Comparison of ENCODE assay signal across 8 cellular contexts in the genomic region with DNA sequence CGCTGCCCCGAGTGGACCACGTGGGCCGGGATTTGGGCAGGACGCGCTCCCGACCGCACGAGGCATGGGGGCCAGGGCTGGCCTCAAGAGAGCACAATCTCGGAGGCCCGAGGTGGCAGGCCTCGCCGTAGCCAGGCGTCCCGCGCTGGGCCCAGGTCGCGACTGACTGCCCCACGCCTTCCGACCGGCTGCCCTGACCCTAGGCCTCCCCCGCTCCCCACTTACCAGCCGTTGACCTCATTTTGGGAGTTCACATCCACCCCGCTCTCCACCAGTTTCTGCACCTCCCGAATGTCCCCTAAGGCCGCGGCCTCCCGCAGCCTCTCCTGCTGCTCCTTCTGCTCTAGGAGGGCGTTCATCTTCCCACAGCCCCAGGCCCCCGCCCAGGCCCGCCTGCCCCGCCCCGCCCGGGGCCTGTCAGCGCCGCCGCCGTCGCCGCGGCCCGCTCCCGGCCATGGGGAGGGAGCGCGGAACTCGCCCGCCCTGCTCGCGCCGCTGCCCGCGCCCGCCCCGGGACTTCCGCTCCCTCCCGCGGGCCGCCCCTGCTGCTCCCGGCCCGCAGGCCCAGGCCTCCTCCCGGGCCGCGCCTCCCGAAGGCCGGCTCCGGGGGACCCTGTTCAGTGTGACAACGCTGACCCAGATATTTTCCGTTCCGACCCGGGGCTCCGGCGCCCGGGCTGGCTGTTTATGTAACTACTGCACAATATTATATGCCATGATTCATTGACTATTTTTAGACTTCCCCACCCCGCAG. TPM values are rescaled to one million over a fixed set of nuclear protein-coding genes. Genes with fewer than 3 reads are reported as not detected.
A peak's percentile ranks its signal among the peaks of the same experiment; 100 is the strongest.
DNase-seq lines count a peak whose midpoint lies in the region; ATAC-seq and TF ChIP-seq lines count a peak whose summit lies in the region.

A gene with protein sequence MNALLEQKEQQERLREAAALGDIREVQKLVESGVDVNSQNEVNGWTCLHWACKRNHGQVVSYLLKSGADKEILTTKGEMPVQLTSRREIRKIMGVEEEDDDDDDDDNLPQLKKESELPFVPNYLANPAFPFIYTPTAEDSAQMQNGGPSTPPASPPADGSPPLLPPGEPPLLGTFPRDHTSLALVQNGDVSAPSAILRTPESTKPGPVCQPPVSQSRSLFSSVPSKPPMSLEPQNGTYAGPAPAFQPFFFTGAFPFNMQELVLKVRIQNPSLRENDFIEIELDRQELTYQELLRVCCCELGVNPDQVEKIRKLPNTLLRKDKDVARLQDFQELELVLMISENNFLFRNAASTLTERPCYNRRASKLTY (minus strand): TSS at position 619 of the 754 bp plus-strand sequence. CDS start 260 bp downstream, at position 359.

- POLR2A ChIA-PET in AG04450 (lab: Yijun Ruan, JAX): interaction anchor here (0.6 to 3.3 kb wide), 6 partner anchors 12 to 165 kb away, joined by 3 to 19 read pairs (median 8); a partner anchor contains a TSS

- TF ChIP-seq CTCF in AG04450 (IDR thresholded peaks at IDR 0.05; ENCODE audit: low read depth, low read length) (no peak), WI38 (IDR thresholded peaks at IDR 0.05; ENCODE audit: low read depth, low read length) (no peak), mammary epithelial cell (conservative IDR thresholded peaks at IDR 0.05 in 1 of 2, IDR thresholded peaks at IDR 0.05 in 1 of 2; ENCODE audit: extremely low read depth in 1 of 2, insufficient read depth in 1 of 2, low read depth in 1 of 2, low read length in 2 of 2) (no peak), smooth muscle cell (IDR thresholded peaks at IDR 0.05; ENCODE audit: borderline replicate concordance, insufficient read depth, poor library complexity, severe bottlenecking) (no peak)

- H3K36me3 ChIP-seq in mammary epithelial cell (ENCODE audit: insufficient read depth, low read length) (no peaks in the 10 kb centered on the region), smooth muscle cell (ENCODE audit: low read depth) (no peaks in the 10 kb centered on the region)

- H3K4me3 ChIP-seq in AG04450 (ENCODE audit: low read depth, low read length) (peak within 1 kb of the TSS; percentile 89), WI38 (ENCODE audit: low read depth, low read length) (peak within 1 kb of the TSS; percentile 79), mammary epithelial cell (replicated peaks in 1 of 3; ENCODE audit: insufficient read depth in 1 of 3, low read depth in 2 of 3, low read length in 3 of 3) (peak within 1 kb of the TSS; percentile 87 to 95 (median 88)), smooth muscle cell (peak within 1 kb of the TSS; percentile 56)

- peaks cover 3 to 12% (median 11%) of the 10 kb centered on the region in 3 donors for H3K27me3 Mint-ChIP-seq in immature natural killer cell (ENCODE audit: low read depth in 3 of 3)

- H3K36me3 Mint-ChIP-seq in immature natural killer cell: peaks cover 0 to 4% (median 4%) of the 10 kb centered on the region in 3 donors

- peaks cover 45 to 63% of the 10 kb centered on the region in 2 donors for H3K4me1 Mint-ChIP-seq in immature natural killer cell

- H3K9me3 ChIP-seq in AG04450 (ENCODE audit: control insufficient read depth, insufficient read depth, low read length) (no peaks in the 10 kb centered on the region), mammary epithelial cell (replicated peaks; ENCODE audit: insufficient read depth, low read length) (no peaks in the 10 kb centered on the region), smooth muscle cell (replicated peaks; ENCODE audit: low read depth) (no peaks in the 10 kb centered on the region)

- dilution Hi-C loops in mammary epithelial cell (cut with HindIII; ENCODE audit: low sequenced_read_pairs): no loop called here

- H3K9me3 Mint-ChIP-seq in immature natural killer cell: no peaks in the 10 kb centered on the region

- CTCF ChIA-PET in AG04450 (lab: Charles Lee): interaction anchor here (0.6 to 4.3 kb wide), 4 partner anchors 12 to 210 kb away, joined by 8 to 53 read pairs (median 22); no protein-coding TSS in a partner anchor
- CTCF ChIA-PET in mammary epithelial cell (lab: Charles Lee; ENCODE audit: low non-redundant PET): interaction anchor here (0.6 kb wide), 1 partner anchor 310 kb away, joined by 3 read pairs; a partner anchor contains a TSS

- no peaks in the 10 kb centered on the region for H3F3A ChIP-seq in smooth muscle cell (ENCODE audit: low read depth)

- H3K9ac ChIP-seq in mammary epithelial cell (ENCODE audit: insufficient read depth, low read length) (peak within 1 kb of the TSS; percentile 97), smooth muscle cell (ENCODE audit: low read depth) (peak within 1 kb of the TSS; percentile 77)

- peak; percentile 79 for DNase-seq in AG04450 (ENCODE audit: low read depth, low spot score)
- DNase-seq in NCI-H2227 (lab: John Stamatoyannopoulos, UW; ENCODE audit: unreplicated experiment): peak; percentile 95
- DNase-seq in mammary epithelial cell: peak; percentile 94
- peak; percentile 88 to 90 (median 89) for DNase-seq in immature natural killer cell
- peak; percentile 74 for DNase-seq in smooth muscle cell (lab: John Stamatoyannopoulos, UW; ENCODE audit: unreplicated experiment)

- in situ Hi-C loops in mammary epithelial cell (cut with MboI; ENCODE audit: low sequenced_read_pairs in 2 of 2): no loop called here

- peak within 1 kb of the TSS; percentile 93 for H3K27ac ChIP-seq in AG04450 (ENCODE audit: low read depth, low read length)
- peak within 1 kb of the TSS; percentile 98 for H3K27ac ChIP-seq in mammary epithelial cell (ENCODE audit: insufficient read depth, low read depth, low read length)
- peak within 1 kb of the TSS; percentile 91 for H3K27ac ChIP-seq in smooth muscle cell (ENCODE audit: low read depth)

- 3% methylated on average over 35 of the region's 74 CpGs for WGBS in mammary epithelial cell (ENCODE audit: low coverage, missing lambda C conversion rate)
- WGBS in smooth muscle cell (ENCODE audit: low lambda C conversion rate): under 1% methylated on average over 26 of the region's 74 CpGs

- H3K4me1 ChIP-seq in mammary epithelial cell (ENCODE audit: insufficient read depth, low read length) (peaks cover 14% of the 10 kb centered on the region), smooth muscle cell (ENCODE audit: low read depth) (peaks cover 14% of the 10 kb centered on the region)

- H3K4me2 ChIP-seq in mammary epithelial cell (ENCODE audit: insufficient read depth, low read depth, low read length) (peak within 1 kb of the TSS; percentile 76), smooth muscle cell (peak within 1 kb of the TSS; percentile 86)

- BruUV-seq in mammary epithelial cell (replicated peaks; lab: Mats Ljungman, UMichigan): no TSS peak

- H3K79me2 ChIP-seq in mammary epithelial cell (ENCODE audit: insufficient read depth, low read length) (peaks cover 67% of the 10 kb centered on the region), smooth muscle cell (ENCODE audit: low read depth) (peaks cover 44% of the 10 kb centered on the region)

- intact Hi-C loops in mammary epithelial cell (cut with micrococcal nuclease): loop anchor here (1.0 to 2.0 kb wide), 2 partner anchors 12 to 77 kb away; a partner anchor contains a TSS

- no peaks in the 10 kb centered on the region for H4K20me1 ChIP-seq in mammary epithelial cell (ENCODE audit: insufficient read depth, low read length)
- peaks cover 8% of the 10 kb centered on the region for H4K20me1 ChIP-seq in smooth muscle cell (ENCODE audit: low read depth)

- H3K4me3 Mint-ChIP-seq in immature natural killer cell: peak within 1 kb of the TSS; percentile 91 to 96 (median 93)

- peak within 1 kb of the TSS; percentile 94 to 99 (median 98) for H3K27ac Mint-ChIP-seq in immature natural killer cell

- H3K27me3 ChIP-seq in AG04450 (ENCODE audit: control insufficient read depth, insufficient read depth, low read length) (no peaks in the 10 kb centered on the region), mammary epithelial cell (ENCODE audit: insufficient read depth, low read length) (no peaks in the 10 kb centered on the region), smooth muscle cell (ENCODE audit: low read depth) (no peaks in the 10 kb centered on the region)

- ATAC-seq in GM18909 (IDR thresholded peaks at IDR 0.05; ENCODE audit: poor library complexity, unreplicated experiment) (peak; percentile 80), HG03159 (IDR thresholded peaks at IDR 0.05; ENCODE audit: unreplicated experiment) (peak; percentile 73)

- H2AFZ ChIP-seq in mammary epithelial cell (ENCODE audit: low read depth, low read length) (peak within 1 kb of the TSS; percentile 85), smooth muscle cell (ENCODE audit: low read depth) (peak within 1 kb of the TSS; percentile 73)

RNA-seq across cellular contexts. Expression of the gene that starts here (rescaled TPM):
- polyA plus RNA-seq in AG04450 (2011; rRNA removed) (32.8 and 39.8 TPM in 2 replicates), mammary epithelial cell (28.3 TPM), immature natural killer cell (1 to 10 TPM; 2.3 to 6.8 (median 4.0) TPM), smooth muscle cell (8.2 and 10.1 TPM in 2 replicates)
- 25.9 and 32.7 TPM in 2 replicates for polyA minus RNA-seq in AG04450 (2011; rRNA and poly(A)+ RNA removed)
- total RNA-seq in mammary epithelial cell (10 to 100 TPM; 36.3 to 38.5 TPM), smooth muscle cell (17.6 and 19.5 TPM in 2 replicates)
- polyA minus RNA-seq in mammary epithelial cell: 30.4 TPM

Comparison
In these comparisons a context has a peak if more than half of its experiments do, and no peak if none do; other contexts are left out.
1. Peak in every context shown above with its lines: DNase-seq, ATAC-seq, H3K4me3 ChIP-seq and H3K27ac ChIP-seq.